Comparison of ENCODE assay signal across 32 cellular contexts in genomic region chr3:15955968-15956367, GRCh38.
DNase-seq lines count a peak whose midpoint lies in the region; ATAC-seq, FAIRE-seq and TF ChIP-seq lines count a peak whose summit lies in the region.
"Had no signal": no experiment of that assay in that cellular context is flagged by ENCODE, and none has a peak within 500 bp of the region (broad histone marks: within the 10 kb centered on the region; RNA-seq: fewer than 3 reads in every experiment).

No MANE protein-coding gene starts in this region.

- no peak for FAIRE-seq in A549 (lab: Jason Lieb, UNC)
- FAIRE-seq: GM12891 had no signal

- ATAC-seq in A549 (no peak), aorta (ENCODE audit: low FRiP score) (no peak)
- ATAC-seq: effector memory CD8-positive, alpha-beta T cell; left colon; natural killer cell had no signal

- no peaks in the 10 kb centered on the region for H3K27me3 ChIP-seq in fibroblast of lung (ENCODE audit: control insufficient read depth, insufficient read depth, low read length)
- no peaks in the 10 kb centered on the region for H3K27me3 ChIP-seq in neural progenitor cell
- H3K27me3 ChIP-seq in aorta (ENCODE audit: control insufficient read depth in 1 of 2, insufficient read depth in 2 of 2, low read length in 1 of 2), result no peaks in the 10 kb centered on the region
- H3K27me3 ChIP-seq: ascending aorta, BE2C, esophagus squamous epithelium, MG63, tibial artery had no signal

- intact Hi-C loops in aorta (cut with DNase I), result no loop called here

- no peak for TF ChIP-seq POLR2A in A549 (IDR thresholded peaks at IDR 0.05; ENCODE audit: low read length)

- TF ChIP-seq RAD21 in A549 (conservative IDR thresholded peaks at IDR 0.05 in 1 of 2, IDR thresholded peaks at IDR 0.05 in 1 of 2), result no peak

- H3K27me3 Mint-ChIP-seq in neural progenitor cell (ENCODE audit: insufficient read depth, low read depth), result no peaks in the 10 kb centered on the region
- peaks cover 3% of the 10 kb centered on the region for H3K27me3 Mint-ChIP-seq in nephron progenitor cell (ENCODE audit: low read depth, poor library complexity)
- H3K27me3 Mint-ChIP-seq: progenitor cell of endocrine pancreas had no signal

- 40% methylated on average over 1 of the region's 1 CpG for WGBS in A549 (ENCODE audit: missing lambda C conversion rate)
- WGBS in aorta, 2 donors, result 39 to 64% methylated on average over 1 of the region's 1 CpG

- no peaks in the 10 kb centered on the region for H3K4me1 ChIP-seq in A549
- H3K4me1 ChIP-seq in fibroblast of lung (ENCODE audit: control insufficient read depth, extremely low read depth, insufficient read depth, low read length), result no peaks in the 10 kb centered on the region
- peaks cover 4% of the 10 kb centered on the region for H3K4me1 ChIP-seq in neural progenitor cell
- no peaks in the 10 kb centered on the region for H3K4me1 ChIP-seq in aorta (ENCODE audit: control insufficient read depth in 1 of 2, insufficient read depth in 2 of 2, low read length in 2 of 2)
- H3K4me1 ChIP-seq: ascending aorta, BE2C, esophagus squamous epithelium, tibial artery had no signal

- peaks cover 2% of the 10 kb centered on the region for H3K4me1 Mint-ChIP-seq in neural progenitor cell
- H3K4me1 Mint-ChIP-seq in nephron progenitor cell, result peaks cover 15% of the 10 kb centered on the region
- H3K4me1 Mint-ChIP-seq: natural killer cell had no signal

- no peak for TF ChIP-seq CTCF in A549 (IDR thresholded peaks at IDR 0.05)
- no peak for TF ChIP-seq CTCF in fibroblast of lung (conservative IDR thresholded peaks at IDR 0.05 in 1 of 2, IDR thresholded peaks at IDR 0.05 in 1 of 2; ENCODE audit: low read depth in 1 of 2, low read length in 2 of 2)
- TF ChIP-seq CTCF in neural progenitor cell (IDR thresholded peaks at IDR 0.05), result no peak
- no peak for TF ChIP-seq CTCF in nephron progenitor cell (IDR thresholded peaks at IDR 0.05)

- no peak overlapping the region for H3K4me2 ChIP-seq in A549
- no peak overlapping the region for H3K4me2 ChIP-seq in fibroblast of lung (ENCODE audit: extremely low read depth, insufficient read depth, low read length)
- no peak overlapping the region for H3K4me2 ChIP-seq in neural progenitor cell

- H2AFZ ChIP-seq in fibroblast of lung (ENCODE audit: low read length), result peak overlapping the region; percentile 30
- H2AFZ ChIP-seq in neural progenitor cell (replicated peaks), result peak overlapping the region; percentile 31

- H3K9me3 Mint-ChIP-seq in neural progenitor cell (no peaks in the 10 kb centered on the region), nephron progenitor cell (no peaks in the 10 kb centered on the region)
- H3K9me3 Mint-ChIP-seq: activated naive CD4-positive, alpha-beta T cell treated with anti-CD3 and anti-CD28 coated beads for 36 hours; effector memory CD8-positive, alpha-beta T cell; natural killer cell had no signal

- H3K36me3 Mint-ChIP-seq in neural progenitor cell (no peaks in the 10 kb centered on the region), nephron progenitor cell (ENCODE audit: low read depth) (no peaks in the 10 kb centered on the region)
- H3K36me3 Mint-ChIP-seq: natural killer cell had no signal

- H3F3A ChIP-seq in neural progenitor cell (ENCODE audit: low read depth), result no peaks in the 10 kb centered on the region

- TF ChIP-seq EP300 in A549 (IDR thresholded peaks at IDR 0.05), result no peak

- H3K27ac Mint-ChIP-seq in neural progenitor cell (no peak overlapping the region), nephron progenitor cell (no peak overlapping the region)
- H3K27ac Mint-ChIP-seq: activated naive CD4-positive, alpha-beta T cell treated with anti-CD3 and anti-CD28 coated beads for 36 hours; effector memory CD8-positive, alpha-beta T cell; natural killer cell; progenitor cell of endocrine pancreas had no signal

- no peaks in the 10 kb centered on the region for H3K9me3 ChIP-seq in A549
- H3K9me3 ChIP-seq in fibroblast of lung (ENCODE audit: control insufficient read depth, insufficient read depth, low read depth, low read length), result no peaks in the 10 kb centered on the region
- H3K9me3 ChIP-seq in neural progenitor cell (ENCODE audit: low read depth), result no peaks in the 10 kb centered on the region
- peaks cover 2% of the 10 kb centered on the region for H3K9me3 ChIP-seq in aorta (ENCODE audit: control insufficient read depth, low read length)
- H3K9me3 ChIP-seq: ascending aorta, BE2C, esophagus squamous epithelium, MG63, tibial artery had no signal

- H3K36me3 ChIP-seq in fibroblast of lung (ENCODE audit: control insufficient read depth, insufficient read depth, low read length) (no peaks in the 10 kb centered on the region), neural progenitor cell (no peaks in the 10 kb centered on the region), aorta (ENCODE audit: control insufficient read depth in 1 of 2, insufficient read depth in 2 of 2, low read length in 1 of 2) (no peaks in the 10 kb centered on the region)
- H3K36me3 ChIP-seq: ascending aorta, BE2C, esophagus squamous epithelium, MG63, tibial artery had no signal

- no peaks in the 10 kb centered on the region for H4K20me1 ChIP-seq in fibroblast of lung (ENCODE audit: control insufficient read depth, extremely low read depth, insufficient read depth, low read length)
- H4K20me1 ChIP-seq in neural progenitor cell (ENCODE audit: low read depth), result no peaks in the 10 kb centered on the region

- POLR2A ChIA-PET in A549 (lab: Yijun Ruan, JAX), result no interaction called here

- no peaks in the 10 kb centered on the region for H3K79me2 ChIP-seq in fibroblast of lung (ENCODE audit: control insufficient read depth, insufficient read depth, low read length)
- no peaks in the 10 kb centered on the region for H3K79me2 ChIP-seq in neural progenitor cell (ENCODE audit: low read depth)

- DNase-seq in A549 (ENCODE audit: low read depth in 1 of 2, low spot score in 1 of 2), result no peak
- peak; percentile 28 for DNase-seq in RPMI7951 (ENCODE audit: low read depth)
- peak in 1 of 2 donors; percentile 47 for DNase-seq in fibroblast of lung (ENCODE audit: low read depth in 2 of 2)
- DNase-seq in neural progenitor cell (ENCODE audit: low spot score), result no peak
- DNase-seq in aorta, result no peak
- DNase-seq in nephron progenitor cell, result no peak
- no peak for DNase-seq in activated naive CD4-positive, alpha-beta T cell treated with anti-CD3 and anti-CD28 coated beads, Interleukin-2, amount 50 U/mL, for 16 hours
- DNase-seq in activated effector memory CD4-positive, alpha-beta T cell treated with anti-CD3 and anti-CD28 coated beads, Interleukin-2, amount 50 U/mL, for 16 hours, result no peak
- DNase-seq: activated CD4-positive, alpha-beta T cell treated with anti-CD3 and anti-CD28 coated beads for 4 hours; activated naive CD4-positive, alpha-beta T cell treated with anti-CD3 and anti-CD28 coated beads for 36 hours; activated T-cell treated with anti-CD3 and anti-CD28 coated beads, Interleukin-2, amount 50 U/mL, for 48 hours; BE2C; COR-L47; DMS79 treated with DMSO at 0.1 percent for 48 hours; effector memory CD8-positive, alpha-beta T cell; esophagus squamous epithelium; left colon; mesendoderm; MG63; natural killer cell; NCI-H1417; NCI-H524 treated with DMSO at 0.1 percent for 48 hours; stimulated activated CD4-positive, alpha-beta T cell treated with anti-CD3 and anti-CD28 coated beads, Interleukin-2, amount 100 ng/mL, for 48 hours; stimulated activated naive CD4-positive, alpha-beta T cell treated with Interleukin-2 at 50 U/mL for 16 hours; T-helper 2 cell; tibial artery had no signal

- H3K9ac ChIP-seq in fibroblast of lung (ENCODE audit: insufficient read depth, low read length) (no peak overlapping the region), neural progenitor cell (no peak overlapping the region)

- CTCF ChIA-PET in A549 (lab: Yijun Ruan, JAX), result no interaction called here

- H3K4me3 Mint-ChIP-seq in neural progenitor cell (no peak overlapping the region), nephron progenitor cell (no peak overlapping the region)
- H3K4me3 Mint-ChIP-seq: activated naive CD4-positive, alpha-beta T cell treated with anti-CD3 and anti-CD28 coated beads for 36 hours; effector memory CD8-positive, alpha-beta T cell; natural killer cell had no signal

- no peak overlapping the region for H3K4me3 ChIP-seq in A549
- H3K4me3 ChIP-seq in fibroblast of lung (replicated peaks in 1 of 4; ENCODE audit: control extremely low read depth in 1 of 4, insufficient read depth in 1 of 4, low read depth in 3 of 4, low read length in 4 of 4), result no peak overlapping the region
- no peak overlapping the region for H3K4me3 ChIP-seq in neural progenitor cell
- no peak overlapping the region for H3K4me3 ChIP-seq in aorta (ENCODE audit: low read length in 2 of 2)
- H3K4me3 ChIP-seq: ascending aorta, esophagus squamous epithelium, MG63, SK-N-MC, skin epidermis, tibial artery had no signal

- H3K27ac ChIP-seq in A549, result no peak overlapping the region
- H3K27ac ChIP-seq in fibroblast of lung (ENCODE audit: insufficient read depth, low read length), result no peak overlapping the region
- H3K27ac ChIP-seq in neural progenitor cell, result no peak overlapping the region
- H3K27ac ChIP-seq in aorta (ENCODE audit: low read depth in 1 of 2, low read length in 2 of 2), result no peak overlapping the region
- H3K27ac ChIP-seq: ascending aorta, esophagus squamous epithelium, RWPE1, SK-N-MC, skin epidermis, tibial artery had no signal

TF ChIP-seq in A549, 52 proteins besides CTCF, POLR2A, EP300 and RAD21 (continues in another document):
- TF ChIP-seq SREBF2 (IDR thresholded peaks at IDR 0.05) (no peak), RNF2 (IDR thresholded peaks at IDR 0.05; ENCODE audit: borderline replicate concordance, low read depth) (no peak), MAFK (IDR thresholded peaks at IDR 0.05; ENCODE audit: partially characterized antibody) (peak; percentile 17), PHF8 (IDR thresholded peaks at IDR 0.05; ENCODE audit: borderline replicate concordance, low read depth) (no peak), ZNF302 (CRISPR knock-in tag; IDR thresholded peaks at IDR 0.05) (no peak)
